ENCODE assay signal across 8 cellular contexts in genomic region chr14:39368261-39368959, GRCh38.
DNase-seq lines count a peak whose midpoint lies in the region; ATAC-seq, FAIRE-seq and TF ChIP-seq lines count a peak whose summit lies in the region.

No MANE protein-coding gene starts in this region.

- H3K9me3 Mint-ChIP-seq in WTC11: peaks cover 18% of the 10 kb centered on the region

- TF ChIP-seq CTCF in AG09319 (IDR thresholded peaks at IDR 0.05; ENCODE audit: low read depth, low read length) (peak; percentile 61), GM12874 (IDR thresholded peaks at IDR 0.05; ENCODE audit: insufficient read depth, low read depth, low read length) (peak; percentile 29; the same call in 1 of the 2 replicates), WTC11 (IDR thresholded peaks at IDR 0.05) (peak; percentile 33; the same call in 1 of the 2 replicates), foreskin fibroblast (IDR thresholded peaks at IDR 0.05; ENCODE audit: low read depth, low read length) (peak; percentile 54), pancreas (IDR thresholded peaks at IDR 0.05) (peak in 3 of 4 donors; percentile 10 to 23 (median 22))

- H3K36me3 Mint-ChIP-seq in WTC11: peaks cover 19% of the 10 kb centered on the region

- TF ChIP-seq POLR2A in GM18505 (IDR thresholded peaks at IDR 0.05; ENCODE audit: borderline replicate concordance, extremely low read depth, insufficient read depth, insufficient read length): no peak

- H3K27ac ChIP-seq in pancreas: no peak overlapping the region

- CTCF ChIA-PET in WTC11 (lab: Charles Lee): interaction anchor here (0.6 to 2.7 kb wide), 10 partner anchors 8 to 334 kb away, joined by 3 to 31 read pairs (median 3); partner anchors contain the start of gene TRAPPC6B

- 43 to 46% methylated on average over 4 of the region's 4 CpGs for WGBS in pancreas, 2 donors

- no peaks in the 10 kb centered on the region for H3K27me3 Mint-ChIP-seq in WTC11 (ENCODE audit: low read depth)

- intact Hi-C loops in pancreas (cut with DNase I): no loop called here

- FAIRE-seq in pancreas (lab: Jason Lieb, UNC): peak; percentile 92

- no peaks in the 10 kb centered on the region for H3K27me3 ChIP-seq in pancreas

- DNase-seq in AG09319 (ENCODE audit: extremely low read depth, low read depth) (peak; percentile 52), NCI-H1694 (lab: John Stamatoyannopoulos, UW) (peak; percentile 83), WTC11 (ENCODE audit: low spot score) (peak; percentile 75), foreskin fibroblast (peak; percentile 66 to 82), pancreas (peak in 3 of 6 donors; percentile 22 to 51 (median 42))
- DNase-seq in activated CD4-positive, CD25-positive, alpha-beta regulatory T cell (lab: John Stamatoyannopoulos, UW): no peak

- H3K9me3 ChIP-seq in pancreas: peaks cover 0 to 3% (median 0%) of the 10 kb centered on the region in 4 donors

- peak; percentile 81 for ATAC-seq in WTC11
- peak; percentile 53 to 90 (median 87) for ATAC-seq in pancreas
- ATAC-seq in GM18505 (IDR thresholded peaks at IDR 0.05; ENCODE audit: unreplicated experiment): no peak

- H3K4me3 Mint-ChIP-seq in WTC11: no peak overlapping the region

- peaks cover 0 to 7% (median 0%) of the 10 kb centered on the region in 3 donors for H3K4me1 ChIP-seq in pancreas

- peaks cover 0 to 5% (median 0%) of the 10 kb centered on the region in 3 donors for H3K36me3 ChIP-seq in pancreas

- POLR2A ChIA-PET in WTC11 (lab: Charles Lee): no interaction called here

- no peak overlapping the region for H3K4me3 ChIP-seq in foreskin fibroblast (ENCODE audit: low read depth in 1 of 2, low read length in 2 of 2)
- no peak overlapping the region for H3K4me3 ChIP-seq in pancreas

- H3K4me1 Mint-ChIP-seq in WTC11: peaks cover 35% of the 10 kb centered on the region

- H3K27ac Mint-ChIP-seq in WTC11: peak overlapping the region; percentile 82

TF ChIP-seq in WTC11, 78 proteins besides CTCF, POLR2A, EP300 and RAD21:
- TF ChIP-seq HMGXB4 (CRISPR knock-in tag; IDR thresholded peaks at IDR 0.05) (no peak), FOXJ3 (CRISPR knock-in tag; IDR thresholded peaks at IDR 0.05; ENCODE audit: borderline replicate concordance) (no peak), ZNF423 (CRISPR knock-in tag; IDR thresholded peaks at IDR 0.05) (no peak), E2F5 (CRISPR knock-in tag; IDR thresholded peaks at IDR 0.05) (no peak), TP53 (CRISPR knock-in tag; IDR thresholded peaks at IDR 0.05) (no peak), ZMAT4 (CRISPR knock-in tag; IDR thresholded peaks at IDR 0.05) (no peak), ZSCAN18 (CRISPR knock-in tag; IDR thresholded peaks at IDR 0.05) (no peak), CREB1 (CRISPR knock-in tag; IDR thresholded peaks at IDR 0.05) (no peak), IRF2 (CRISPR knock-in tag; IDR thresholded peaks at IDR 0.05; ENCODE audit: borderline replicate concordance, low read depth) (no peak), TCF7 (CRISPR knock-in tag; IDR thresholded peaks at IDR 0.05; ENCODE audit: low read depth) (no peak), SMAD3 (CRISPR knock-in tag; IDR thresholded peaks at IDR 0.05; ENCODE audit: borderline replicate concordance) (no peak), MLX (CRISPR knock-in tag; IDR thresholded peaks at IDR 0.05) (no peak), MAX (CRISPR knock-in tag; IDR thresholded peaks at IDR 0.05) (no peak), CBFB (CRISPR knock-in tag; IDR thresholded peaks at IDR 0.05; ENCODE audit: low read depth) (no peak), STAT6 (CRISPR knock-in tag; conservative IDR thresholded peaks at IDR 0.05; ENCODE audit: low read depth) (no peak)

Comparison
In these comparisons a context has a peak if more than half of its experiments do, and no peak if none do; other contexts are left out.
1. DNase-seq: peak in AG09319 (single experiment), NCI-H1694 (single experiment), WTC11 (single experiment) and foreskin fibroblast (2 of 2); none in activated CD4-positive, CD25-positive, alpha-beta regulatory T cell (0 of 4).
2. Peak in every context shown above with its lines, with median percentiles within 50 percentile points of each other: CTCF ChIP-seq.